Comparison of ENCODE assay signal across 20 cellular contexts in the genomic region with DNA sequence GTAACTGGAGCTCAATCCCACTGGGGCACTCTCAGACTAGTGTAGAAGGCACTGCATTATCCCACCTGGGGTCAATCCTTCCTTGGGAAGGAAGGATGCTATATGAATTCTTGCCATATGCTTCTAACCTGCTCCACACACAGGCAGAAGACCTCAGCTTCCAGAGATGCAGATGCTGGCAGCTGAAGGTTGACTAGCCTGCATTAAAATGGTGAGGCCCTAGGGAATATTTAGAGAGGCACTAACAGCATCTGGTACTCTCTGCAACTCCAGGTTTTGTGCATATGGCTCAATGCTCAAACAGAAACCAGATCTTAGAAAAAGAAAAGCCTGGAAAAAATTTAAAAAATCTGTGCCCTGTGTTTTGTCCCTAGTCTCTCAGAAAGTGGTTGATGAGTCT. TPM values are rescaled to one million over a fixed set of nuclear protein-coding genes. Genes with fewer than 3 reads are reported as not detected.
A peak's percentile ranks its signal among the peaks of the same experiment; 100 is the strongest.
DNase-seq lines count a peak whose midpoint lies in the region; FAIRE-seq lines count a peak whose summit lies in the region.
"Had no signal": no experiment of that assay in that cellular context is flagged by ENCODE, and none has a peak within 500 bp of the region (broad histone marks: within the 10 kb centered on the region; RNA-seq: fewer than 3 reads in every experiment).

No MANE protein-coding gene starts in this region.

- no peak for FAIRE-seq in urothelium cell line (lab: Jason Lieb, UNC)
- FAIRE-seq: K562 had no signal

- no peak overlapping the region for H3K4me3 ChIP-seq in HUES48 (ENCODE audit: low read depth, low read length)
- H3K4me3 ChIP-seq in mesendoderm (ENCODE audit: low read length): no peak overlapping the region
- H3K4me3 ChIP-seq: K562 had no signal

- H3K4me2 ChIP-seq in mesendoderm (ENCODE audit: low read length): no peak overlapping the region

- no peak overlapping the region for H3K23ac ChIP-seq in mesendoderm (ENCODE audit: low read length)

- H3K4me1 ChIP-seq in HUES48 (ENCODE audit: control insufficient read depth, insufficient read depth, low read length): no peaks in the 10 kb centered on the region
- H3K4me1 ChIP-seq in mesendoderm (ENCODE audit: control insufficient read depth, low read depth, low read length): peaks cover 13% of the 10 kb centered on the region

- peak overlapping the region; percentile 44 for H2BK5ac ChIP-seq in mesendoderm (ENCODE audit: low read length)

- no peak overlapping the region for H3K4me3 Mint-ChIP-seq in activated T-helper 1 cell treated with anti-CD3 and anti-CD28 coated beads, Interleukin-12 subunit alpha, Interleukin-12 subunit beta, Interleukin-2, Interleukin-4 antibody, amounts not matched to agents 30 ng/mL and 10 ng/mL and 1 ng/mL, durations not matched to agents 14 hours and 24 hours and 36 hours

- no peak overlapping the region for H3K4ac ChIP-seq in mesendoderm (ENCODE audit: low read depth, low read length)

- no peak overlapping the region for H3K9ac ChIP-seq in HUES48 (ENCODE audit: low read depth, low read length)
- no peak overlapping the region for H3K9ac ChIP-seq in mesendoderm (ENCODE audit: low read length)

- no peak overlapping the region for H3K27ac Mint-ChIP-seq in activated T-helper 1 cell treated with anti-CD3 and anti-CD28 coated beads, Interleukin-12 subunit alpha, Interleukin-12 subunit beta, Interleukin-2, Interleukin-4 antibody, amounts not matched to agents 30 ng/mL and 10 ng/mL and 1 ng/mL, durations not matched to agents 14 hours and 24 hours and 36 hours

- no peaks in the 10 kb centered on the region for H3K9me3 ChIP-seq in HUES48 (ENCODE audit: control insufficient read depth, insufficient read depth, low read length)

- no peak overlapping the region for H2BK15ac ChIP-seq in mesendoderm (replicated peaks; ENCODE audit: low read depth)

- no peaks in the 10 kb centered on the region for H3K9me3 Mint-ChIP-seq in activated T-helper 1 cell treated with anti-CD3 and anti-CD28 coated beads, Interleukin-12 subunit alpha, Interleukin-12 subunit beta, Interleukin-2, Interleukin-4 antibody, amounts not matched to agents 30 ng/mL and 10 ng/mL and 1 ng/mL, durations not matched to agents 14 hours and 24 hours and 36 hours

- peak overlapping the region; percentile 71 for H3K56ac ChIP-seq in mesendoderm (ENCODE audit: low read length)

- H4K8ac ChIP-seq in mesendoderm (ENCODE audit: low read depth, low read length): no peak overlapping the region

- no peaks in the 10 kb centered on the region for H3K27me3 Mint-ChIP-seq in activated T-helper 1 cell treated with anti-CD3 and anti-CD28 coated beads, Interleukin-12 subunit alpha, Interleukin-12 subunit beta, Interleukin-2, Interleukin-4 antibody, amounts not matched to agents 30 ng/mL and 10 ng/mL and 1 ng/mL, durations not matched to agents 14 hours and 24 hours and 36 hours (ENCODE audit: insufficient read depth)

- peak overlapping the region; percentile 51 for H2BK120ac ChIP-seq in mesendoderm (ENCODE audit: low read depth, low read length)

- H4K5ac ChIP-seq in mesendoderm (ENCODE audit: low read length): no peak overlapping the region

- H3K18ac ChIP-seq in mesendoderm (ENCODE audit: low read length): peak overlapping the region; percentile 95

- no peaks in the 10 kb centered on the region for H3K27me3 ChIP-seq in HUES48 (ENCODE audit: control insufficient read depth, insufficient read depth, low read length)
- H3K27me3 ChIP-seq in mesendoderm (ENCODE audit: insufficient read depth, low read length, poor library complexity): no peaks in the 10 kb centered on the region

- H3K79me2 ChIP-seq in mesendoderm (ENCODE audit: control insufficient read depth, insufficient read depth, low read length): no peaks in the 10 kb centered on the region

- intact Hi-C loops in activated T-helper 1 cell treated with anti-CD3 and anti-CD28 coated beads, Interleukin-12 subunit alpha, Interleukin-12 subunit beta, Interleukin-2, Interleukin-4 antibody, amounts not matched to agents 30 ng/mL and 10 ng/mL and 1 ng/mL, durations not matched to agents 14 hours and 24 hours and 36 hours (cut with micrococcal nuclease): no loop called here

- DNase-seq in DMS153 (lab: John Stamatoyannopoulos, UW) (peak; percentile 21), DMS153 treated with DMSO at 0.1 percent for 48 hours (lab: John Stamatoyannopoulos, UW; ENCODE audit: unreplicated experiment) (no peak), SK-N-DZ (ENCODE audit: low spot score) (peak; percentile 45), mesendoderm (no peak), urothelium cell line (ENCODE audit: low spot score) (no peak), iPS-NIHi11 (ENCODE audit: low spot score) (no peak)
- no peak for DNase-seq in activated T-helper 1 cell treated with anti-CD3 and anti-CD28 coated beads, Interleukin-12 subunit alpha, Interleukin-12 subunit beta, Interleukin-2, Interleukin-4 antibody, amounts not matched to agents 30 ng/mL and 10 ng/mL and 1 ng/mL, durations not matched to agents 14 hours and 24 hours and 36 hours (ENCODE audit: low spot score)
- DNase-seq: HCEC 1CT, MV-4-11, NCI-H1436 treated with DMSO at 0.1 percent for 48 hours, NCI-H2029 treated with DMSO at 0.1 percent for 48 hours, NCI-H226, NCI-H526 treated with DMSO at 0.1 percent for 48 hours, PC-3, SW 1271 had no signal

- H3K36me3 ChIP-seq in HUES48 (ENCODE audit: control insufficient read depth, insufficient read depth, low read length) (no peaks in the 10 kb centered on the region), mesendoderm (ENCODE audit: control insufficient read depth, insufficient read depth, low read length) (no peaks in the 10 kb centered on the region)

- no peaks in the 10 kb centered on the region for H3K79me1 ChIP-seq in mesendoderm (ENCODE audit: low read length)

- no peaks in the 10 kb centered on the region for H3K36me3 Mint-ChIP-seq in activated T-helper 1 cell treated with anti-CD3 and anti-CD28 coated beads, Interleukin-12 subunit alpha, Interleukin-12 subunit beta, Interleukin-2, Interleukin-4 antibody, amounts not matched to agents 30 ng/mL and 10 ng/mL and 1 ng/mL, durations not matched to agents 14 hours and 24 hours and 36 hours (ENCODE audit: low read depth)

- H3K27ac ChIP-seq in HUES48 (ENCODE audit: low read depth, low read length) (peak overlapping the region; percentile 68), mesendoderm (ENCODE audit: low read depth, low read length) (peak overlapping the region; percentile 86)
- H3K27ac ChIP-seq: 22Rv1, RWPE1 had no signal

- H2AK5ac ChIP-seq in mesendoderm (ENCODE audit: low read length): no peak overlapping the region

- no peaks in the 10 kb centered on the region for H3K4me1 Mint-ChIP-seq in activated T-helper 1 cell treated with anti-CD3 and anti-CD28 coated beads, Interleukin-12 subunit alpha, Interleukin-12 subunit beta, Interleukin-2, Interleukin-4 antibody, amounts not matched to agents 30 ng/mL and 10 ng/mL and 1 ng/mL, durations not matched to agents 14 hours and 24 hours and 36 hours (ENCODE audit: low read depth)

RNA-seq across cellular contexts. Expression of gene MYRIP, which starts 56.0 kb away (rescaled TPM):
- polyA plus RNA-seq in SK-N-DZ (2014; cell fraction: cytosol; rRNA removed): 0.88 and 1.3 TPM in 2 replicates
- polyA plus RNA-seq in SK-N-DZ (2014; cell fraction: nucleus; rRNA removed): 0.78 and 0.85 TPM in 2 replicates
- polyA plus RNA-seq in mesendoderm (2013, experiment 1 of 2): 0.31 TPM
- polyA plus RNA-seq in mesendoderm (2013, experiment 2 of 2): 0.32 TPM
- not detected in 2 replicates for total RNA-seq in activated T-helper 1 cell treated with anti-CD3 and anti-CD28 coated beads, Interleukin-12 subunit alpha, Interleukin-12 subunit beta, Interleukin-2, Interleukin-4 antibody, amounts not matched to agents 30 ng/mL and 10 ng/mL and 1 ng/mL, durations not matched to agents 14 hours and 24 hours and 36 hours
- total RNA-seq: K562; PC-3; T-helper 2 cell treated with Interferon-gamma antibody and Interleukin-4, amounts not matched to agents 100 ng/mL and 5 ng/mL, for 36 hours had no signal

Comparison
In these comparisons a context has a peak if more than half of its experiments do, and no peak if none do; other contexts are left out.
1. DNase-seq: peak in DMS153 (single experiment) and SK-N-DZ (single experiment); none in DMS153 treated with DMSO at 0.1 percent for 48 hours (single experiment), mesendoderm (single experiment), activated T-helper 1 cell treated with anti-CD3 and anti-CD28 coated beads, Interleukin-12 subunit alpha, Interleukin-12 subunit beta, Interleukin-2, Interleukin-4 antibody, amounts not matched to agents 30 ng/mL and 10 ng/mL and 1 ng/mL, durations not matched to agents 14 hours and 24 hours and 36 hours (single experiment), urothelium cell line (single experiment) and iPS-NIHi11 (single experiment).